15 cellular contexts compared by ENCODE assay signal in the genomic region with DNA sequence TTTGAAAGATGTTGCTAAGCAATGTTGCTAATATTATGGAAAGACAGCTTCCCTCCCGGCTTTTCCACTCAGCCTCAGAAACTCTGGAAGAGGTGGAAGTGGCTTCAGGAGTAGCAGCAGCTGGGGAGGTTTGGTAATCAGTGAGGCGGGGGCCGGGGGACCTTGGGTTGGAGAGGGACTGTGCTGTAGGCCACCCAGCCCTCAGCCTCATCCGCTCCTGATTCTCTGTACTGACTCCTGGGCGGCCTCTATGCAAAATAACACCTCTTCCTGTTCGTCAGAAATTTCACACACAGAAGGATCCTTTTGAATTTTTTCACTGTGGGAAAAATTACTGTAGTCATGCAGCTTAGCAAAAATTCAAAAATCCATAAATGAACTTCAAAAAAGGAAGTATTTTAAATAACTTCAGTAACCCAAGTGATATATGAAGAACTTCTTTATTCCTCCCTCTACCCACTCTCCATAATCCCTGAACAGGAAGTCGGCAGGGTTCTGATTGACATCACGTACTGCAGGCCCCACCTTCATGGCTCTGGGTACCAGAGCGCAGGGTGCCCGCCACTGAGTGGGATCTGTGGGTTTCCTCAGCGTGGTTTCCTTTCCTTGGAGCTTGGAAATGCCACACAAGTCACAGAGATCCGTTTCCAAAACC. TPM values are rescaled to one million over a fixed set of nuclear protein-coding genes. Genes with fewer than 3 reads are reported as not detected.
DNase-seq lines count a peak whose midpoint lies in the region; ATAC-seq and TF ChIP-seq lines count a peak whose summit lies in the region.
"Had no signal": no experiment of that assay in that cellular context is flagged by ENCODE, and none has a peak within 500 bp of the region (broad histone marks: within the 10 kb centered on the region; RNA-seq: fewer than 3 reads in every experiment).

No MANE protein-coding gene starts in this region.

- H3K4me3 ChIP-seq in OCI-LY3 (ENCODE audit: low read length) (no peak overlapping the region), psoas muscle (no peak overlapping the region)
- H3K4me3 ChIP-seq: Peyer's patch, stomach had no signal

- H3K79me2 ChIP-seq in OCI-LY3 (ENCODE audit: low read length): no peaks in the 10 kb centered on the region

- ATAC-seq in natural killer cell: peak in 2 of 3 donors; percentile 32 to 40
- ATAC-seq in natural killer cell treated with Interleukin-12 subunit alpha and Interleukin-12 subunit beta and Interleukin-15 and Interleukin-18, amount 100 ng/mL, for 72 hours: no peak
- no peak for ATAC-seq in psoas muscle

- H3K9ac ChIP-seq in OCI-LY3 (ENCODE audit: low read length): no peak overlapping the region

- H4K20me1 ChIP-seq in OCI-LY3 (ENCODE audit: insufficient read depth, low read length): no peaks in the 10 kb centered on the region

- H3K4me3 Mint-ChIP-seq in natural killer cell (no peak overlapping the region), immature natural killer cell (peak overlapping the region in 4 of 5 donors; percentile 15 to 30 (median 25))
- no peak overlapping the region for H3K4me3 Mint-ChIP-seq in natural killer cell treated with Interleukin-12 subunit alpha and Interleukin-12 subunit beta and Interleukin-15 and Interleukin-18, amount 100 ng/mL, for 72 hours
- H3K4me3 Mint-ChIP-seq: activated B cell treated with CpG ODN at 0.5 μM for 24 hours had no signal

- 65 to 69% (median 67%) methylated on average over 12 of the region's 12 CpGs for WGBS in psoas muscle, 3 donors

- H3K4me1 Mint-ChIP-seq in natural killer cell (peaks cover 48 to 69% of the 10 kb centered on the region in 2 donors), immature natural killer cell (peaks cover 53 to 67% of the 10 kb centered on the region in 2 donors)
- H3K4me1 Mint-ChIP-seq in natural killer cell treated with Interleukin-12 subunit alpha and Interleukin-12 subunit beta and Interleukin-15 and Interleukin-18, amount 100 ng/mL, for 72 hours (ENCODE audit: low read depth in 2 of 2): peaks cover 30 to 31% of the 10 kb centered on the region in 2 donors

- DNase-seq in natural killer cell (no peak), immature natural killer cell (no peak), psoas muscle (no peak), KG1 (lab: John Stamatoyannopoulos, UW) (no peak), NCI-H1092 treated with DMSO at 0.1 percent for 48 hours (lab: John Stamatoyannopoulos, UW) (no peak)
- DNase-seq in natural killer cell treated with Interleukin-12 subunit alpha and Interleukin-12 subunit beta and Interleukin-15 and Interleukin-18, amount 100 ng/mL, for 72 hours (ENCODE audit: low spot score): no peak
- DNase-seq in stimulated activated CD4-positive, alpha-beta T cell treated with anti-CD3 and anti-CD28 coated beads, Interleukin-4, amount 100 ng/mL, for 24 hours: no peak
- DNase-seq: activated B cell treated with CpG ODN at 0.5 μM for 24 hours; activated CD8-positive, alpha-beta memory T cell treated with anti-CD3 and anti-CD28 coated beads for 24 hours; effector CD4-positive, alpha-beta T cell; glutamatergic neuron; NCI-H2081 treated with DMSO at 0.1 percent for 48 hours; Peyer's patch; stomach had no signal

- no peaks in the 10 kb centered on the region for H3K36me3 ChIP-seq in OCI-LY3 (replicated peaks; ENCODE audit: low read depth, low read length)
- no peaks in the 10 kb centered on the region for H3K36me3 ChIP-seq in psoas muscle (ENCODE audit: insufficient read depth in 1 of 2, low read depth in 1 of 2)
- H3K36me3 ChIP-seq: Peyer's patch, stomach had no signal

- H3K4me2 ChIP-seq in OCI-LY3 (ENCODE audit: low read length): peak overlapping the region; percentile 30; the same call in 1 of the 2 replicates

- no peak overlapping the region for H2AFZ ChIP-seq in OCI-LY3 (ENCODE audit: low read depth, low read length)

- H3K27me3 ChIP-seq in OCI-LY3 (ENCODE audit: low read depth, low read length) (peaks cover 21% of the 10 kb centered on the region), psoas muscle (ENCODE audit: insufficient read depth in 3 of 3, low read length in 2 of 3) (peaks cover 0 to 31% (median 4%) of the 10 kb centered on the region in 3 donors)
- H3K27me3 ChIP-seq: Peyer's patch had no signal

- H3K27me3 Mint-ChIP-seq in natural killer cell (ENCODE audit: low read depth in 2 of 2) (no peaks in the 10 kb centered on the region), immature natural killer cell (ENCODE audit: low read depth in 3 of 3) (peaks cover 0 to 3% (median 2%) of the 10 kb centered on the region in 3 donors)
- no peaks in the 10 kb centered on the region for H3K27me3 Mint-ChIP-seq in natural killer cell treated with Interleukin-12 subunit alpha and Interleukin-12 subunit beta and Interleukin-15 and Interleukin-18, amount 100 ng/mL, for 72 hours

- no peaks in the 10 kb centered on the region for H3K9me3 Mint-ChIP-seq in natural killer cell
- H3K9me3 Mint-ChIP-seq in natural killer cell treated with Interleukin-12 subunit alpha and Interleukin-12 subunit beta and Interleukin-15 and Interleukin-18, amount 100 ng/mL, for 72 hours: no peaks in the 10 kb centered on the region
- H3K9me3 Mint-ChIP-seq in immature natural killer cell: no peaks in the 10 kb centered on the region
- H3K9me3 Mint-ChIP-seq: activated B cell treated with CpG ODN at 0.5 μM for 24 hours had no signal

- intact Hi-C loops in natural killer cell (cut with micrococcal nuclease): no loop called here
- intact Hi-C loops in psoas muscle (cut with DNase I): loop anchor here (2.0 to 5.0 kb wide), 2 partner anchors 165 kb away; no protein-coding TSS in a partner anchor

- H3K9me3 ChIP-seq in OCI-LY3 (ENCODE audit: insufficient read depth, low read length): no peaks in the 10 kb centered on the region
- H3K9me3 ChIP-seq in psoas muscle: no peaks in the 10 kb centered on the region
- H3K9me3 ChIP-seq: Peyer's patch, stomach had no signal

- peak overlapping the region; percentile 81 to 86 for H3K27ac Mint-ChIP-seq in natural killer cell
- peak overlapping the region in 1 of 2 donors; percentile 78 for H3K27ac Mint-ChIP-seq in natural killer cell treated with Interleukin-12 subunit alpha and Interleukin-12 subunit beta and Interleukin-15 and Interleukin-18, amount 100 ng/mL, for 72 hours
- H3K27ac Mint-ChIP-seq in immature natural killer cell: peak overlapping the region in 5 of 6 donors; percentile 29 to 79 (median 61)
- H3K27ac Mint-ChIP-seq: activated B cell treated with CpG ODN at 0.5 μM for 24 hours had no signal

- H3K36me3 Mint-ChIP-seq in natural killer cell (no peaks in the 10 kb centered on the region), immature natural killer cell (peaks cover 0 to 4% (median 0%) of the 10 kb centered on the region in 3 donors)
- no peaks in the 10 kb centered on the region for H3K36me3 Mint-ChIP-seq in natural killer cell treated with Interleukin-12 subunit alpha and Interleukin-12 subunit beta and Interleukin-15 and Interleukin-18, amount 100 ng/mL, for 72 hours

- H3K4me1 ChIP-seq in OCI-LY3 (ENCODE audit: low read length): peaks cover 16% of the 10 kb centered on the region
- H3K4me1 ChIP-seq in psoas muscle: no peaks in the 10 kb centered on the region

- TF ChIP-seq CTCF in natural killer cell (IDR thresholded peaks at IDR 0.05) (no peak), OCI-LY3 (IDR thresholded peaks at IDR 0.05; ENCODE audit: low read depth, low read length) (no peak), psoas muscle (IDR thresholded peaks at IDR 0.05) (no peak)

- no peak overlapping the region for H3K27ac ChIP-seq in OCI-LY3 (ENCODE audit: low read length)
- no peak overlapping the region for H3K27ac ChIP-seq in psoas muscle
- H3K27ac ChIP-seq: Peyer's patch had no signal

RNA-seq across cellular contexts. Expression of a gene that starts 51.5 kb away (rescaled TPM):
- total RNA-seq in natural killer cell: 100 to 1,000 TPM; 274 to 418 (median 390) TPM
- 10 to 100 TPM in 1 of 2 donors, 1 to 10 TPM in 1; 7.7 to 14.5 TPM for total RNA-seq in natural killer cell treated with Interleukin-12 subunit alpha and Interleukin-12 subunit beta and Interleukin-15 and Interleukin-18, amount 100 ng/mL, for 72 hours
- polyA plus RNA-seq in immature natural killer cell: 10 to 100 TPM in 1 of 3 donors, 1 to 10 TPM in 2; 2.5 to 28.9 (median 6.4) TPM
- 1 to 10 TPM in 1 of 4 donors, under 1 TPM in 3; 0.42 to 2.0 (median 0.89) TPM for total RNA-seq in psoas muscle
- polyA plus RNA-seq in psoas muscle: 1 to 10 TPM in 1 of 3 donors, under 1 TPM in 2; 0.25 to 1.9 (median 0.47) TPM

Comparison
In these comparisons a context has a peak if more than half of its experiments do, and no peak if none do; other contexts are left out.
1. ATAC-seq: peak in natural killer cell (2 of 3); none in natural killer cell treated with Interleukin-12 subunit alpha and Interleukin-12 subunit beta and Interleukin-15 and Interleukin-18, amount 100 ng/mL, for 72 hours (0 of 2) and psoas muscle (0 of 4).
2. RNA of a gene that starts 51.5 kb away (total RNA-seq): 274 to 418 TPM in natural killer cell; 7.7 to 14.5 TPM in natural killer cell treated with Interleukin-12 subunit alpha and Interleukin-12 subunit beta and Interleukin-15 and Interleukin-18, amount 100 ng/mL, for 72 hours and 0.42 to 2.0 TPM in psoas muscle; every median in the first group is over 10 times any median in the second.
3. H3K4me3 Mint-ChIP-seq: peak in immature natural killer cell (4 of 5); none in natural killer cell (single experiment) and natural killer cell treated with Interleukin-12 subunit alpha and Interleukin-12 subunit beta and Interleukin-15 and Interleukin-18, amount 100 ng/mL, for 72 hours (single experiment).